ENCODE assay signal across 8 cellular contexts in genomic region chr7:99551329-99551728, GRCh38. TPM values are rescaled to one million over a fixed set of nuclear protein-coding genes. Genes with fewer than 3 reads are reported as not detected.
DNase-seq lines count a peak whose midpoint lies in the region; ATAC-seq and TF ChIP-seq lines count a peak whose summit lies in the region.

No MANE protein-coding gene starts in this region.

- TF ChIP-seq CTCF in glutamatergic neuron (IDR thresholded peaks at IDR 0.05; ENCODE audit: partially characterized antibody, unreplicated experiment) (no peak), retinal pigment epithelial cell (conservative IDR thresholded peaks at IDR 0.05; ENCODE audit: low read depth, low read length) (no peak)

- peaks cover 2% of the 10 kb centered on the region for H3K36me3 Mint-ChIP-seq in T-helper 17 cell (ENCODE audit: low read depth)
- peaks cover 20% of the 10 kb centered on the region for H3K36me3 Mint-ChIP-seq in glutamatergic neuron (ENCODE audit: unreplicated experiment)

- no peaks in the 10 kb centered on the region for H3K27me3 Mint-ChIP-seq in T-helper 17 cell
- H3K27me3 Mint-ChIP-seq in glutamatergic neuron (ENCODE audit: unreplicated experiment), result peaks cover 1% of the 10 kb centered on the region

- H3K27ac Mint-ChIP-seq in T-helper 17 cell (peak overlapping the region; percentile 98), glutamatergic neuron (ENCODE audit: unreplicated experiment) (peak overlapping the region; percentile 69)

- DNase-seq in T-helper 17 cell (no peak), glutamatergic neuron (no peak), retinal pigment epithelial cell (ENCODE audit: low read depth) (no peak), DMS114 treated with DMSO at 0.1 percent for 48 hours (lab: John Stamatoyannopoulos, UW; ENCODE audit: unreplicated experiment) (no peak), DMS153 treated with DMSO at 0.1 percent for 48 hours (lab: John Stamatoyannopoulos, UW; ENCODE audit: unreplicated experiment) (no peak), SIG-M5 treated with dmso at 0.1 percent for 504 hours (lab: John Stamatoyannopoulos, UW; ENCODE audit: unreplicated experiment) (no peak)

- H3K9me3 Mint-ChIP-seq in glutamatergic neuron (ENCODE audit: unreplicated experiment), result peaks cover 10% of the 10 kb centered on the region

- H3K4me1 Mint-ChIP-seq in T-helper 17 cell (peaks cover 23% of the 10 kb centered on the region), glutamatergic neuron (ENCODE audit: low read depth, unreplicated experiment) (peaks cover 6% of the 10 kb centered on the region)

- H3K4me3 Mint-ChIP-seq in T-helper 17 cell, result peak overlapping the region; percentile 93
- peak overlapping the region; percentile 78 for H3K4me3 Mint-ChIP-seq in glutamatergic neuron (ENCODE audit: unreplicated experiment)

- ATAC-seq in GM21423 (IDR thresholded peaks at IDR 0.05; ENCODE audit: unreplicated experiment) (peak; percentile 6), T-helper 17 cell (no peak), GM21447 (IDR thresholded peaks at IDR 0.05; ENCODE audit: unreplicated experiment) (no peak)

- peak overlapping the region; percentile 98 for H3K4me3 ChIP-seq in retinal pigment epithelial cell (ENCODE audit: low read length)

- H3K9me3 ChIP-seq in T-helper 17 cell (ENCODE audit: control insufficient read depth, low read length, poor library complexity, severe bottlenecking), result no peaks in the 10 kb centered on the region

RNA-seq across cellular contexts. Expression of gene FAM200A, which starts 0.6 kb away (rescaled TPM):
- total RNA-seq in T-helper 17 cell (1 to 10 TPM; 2.3 to 2.5 TPM), glutamatergic neuron (ENCODE audit: unreplicated experiment) (8.1 TPM)

RNA-seq across cellular contexts. Expression of gene ZNF655, which starts 7.1 kb away (rescaled TPM):
- total RNA-seq in T-helper 17 cell, result 100 to 1,000 TPM; 134 to 135 TPM
- total RNA-seq in glutamatergic neuron (ENCODE audit: unreplicated experiment), result 74.0 TPM

RNA-seq across cellular contexts. Expression of gene TMEM225B, which starts 46.7 kb away (rescaled TPM):
- total RNA-seq in T-helper 17 cell, result 1 to 10 TPM in 1 of 2 donors, under 1 TPM in 1; 0.96 to 1.4 TPM
- total RNA-seq in glutamatergic neuron (ENCODE audit: unreplicated experiment), result 0.66 TPM

RNA-seq across cellular contexts. Expression of gene ZKSCAN5, which starts 46.9 kb away (rescaled TPM):
- total RNA-seq in T-helper 17 cell (1 to 10 TPM; 4.4 to 4.6 TPM), glutamatergic neuron (ENCODE audit: unreplicated experiment) (18.7 TPM)

RNA-seq across cellular contexts. Expression of gene ZNF394, which starts 51.2 kb away (rescaled TPM):
- total RNA-seq in T-helper 17 cell, result 100 to 1,000 TPM; 189 to 198 TPM
- total RNA-seq in glutamatergic neuron (ENCODE audit: unreplicated experiment), result 19.9 TPM
